In the genomic region with DNA sequence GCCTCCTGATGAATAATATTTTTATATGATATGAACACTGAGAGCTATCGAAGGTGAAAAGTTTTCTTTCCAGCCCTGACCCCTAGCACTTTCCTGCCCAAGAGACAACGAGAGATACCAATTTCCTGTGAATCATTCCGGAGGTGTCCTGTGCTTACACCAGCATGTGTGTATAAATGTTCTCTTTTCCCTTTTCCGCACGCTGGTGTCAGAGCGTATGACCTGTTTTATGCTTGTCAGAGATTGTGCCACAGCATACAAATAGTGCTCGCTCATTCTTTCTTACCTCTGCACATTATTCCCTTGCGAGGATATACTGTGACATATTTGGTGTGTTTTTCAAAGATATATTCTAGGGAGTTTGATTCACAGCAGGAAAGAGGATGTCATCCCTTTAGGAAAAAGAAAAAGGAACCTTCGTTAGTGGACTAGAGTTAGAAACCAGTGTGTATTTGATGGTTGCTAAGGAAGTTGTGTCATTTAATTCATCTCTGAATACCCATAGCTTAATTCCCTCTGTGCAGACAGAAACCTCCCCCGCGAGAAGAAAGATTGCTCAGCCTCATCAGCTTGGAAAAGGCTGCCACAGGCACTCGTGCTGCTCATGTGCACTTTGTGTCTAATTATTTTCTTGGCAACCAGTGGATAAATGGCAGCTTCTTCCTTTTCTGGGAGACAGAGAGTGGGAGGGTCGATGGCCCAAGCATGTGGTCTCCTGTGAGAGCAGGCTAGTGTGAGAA, we compare ENCODE assay signal across 9 cellular contexts. TPM values are rescaled to one million over a fixed set of nuclear protein-coding genes. Genes with fewer than 3 reads are reported as not detected.
DNase-seq lines count a peak whose midpoint lies in the region; ATAC-seq and TF ChIP-seq lines count a peak whose summit lies in the region.
"Had no signal": no experiment of that assay in that cellular context is flagged by ENCODE, and none has a peak within 500 bp of the region (broad histone marks: within the 10 kb centered on the region; RNA-seq: fewer than 3 reads in every experiment).

No MANE protein-coding gene starts in this region.

- H3K4me1 ChIP-seq in SK-N-SH (ENCODE audit: control insufficient read depth in 1 of 2, insufficient read depth in 2 of 2, low read depth in 1 of 2, low read length in 1 of 2), result peaks cover 9 to 45% of the 10 kb centered on the region in 2 experiments; a peak in 3 of 4 replicates
- peaks cover 51% of the 10 kb centered on the region for H3K4me1 ChIP-seq in osteoblast (ENCODE audit: insufficient read depth, low read length)

- H3K4me2 ChIP-seq in SK-N-SH (peak overlapping the region; percentile 34; the same call in 1 of the 2 replicates), osteoblast (ENCODE audit: insufficient read depth, low read length) (peak overlapping the region; percentile 66)

- WGBS in SK-N-SH (ENCODE audit: low lambda C conversion rate), result 39% methylated on average over 13 of the region's 13 CpGs

- H4K20me1 ChIP-seq in SK-N-SH (ENCODE audit: insufficient read depth) (no peaks in the 10 kb centered on the region), osteoblast (ENCODE audit: insufficient read depth, low read length) (no peaks in the 10 kb centered on the region)

- peak overlapping the region; percentile 55; the same call in 1 of the 2 replicates for H3K9ac ChIP-seq in SK-N-SH

- H3K79me2 ChIP-seq in SK-N-SH (ENCODE audit: insufficient read depth) (peaks cover 3% of the 10 kb centered on the region), osteoblast (ENCODE audit: insufficient read depth, low read length) (no peaks in the 10 kb centered on the region)

- no peaks in the 10 kb centered on the region for H3K9me3 ChIP-seq in SK-N-SH
- H3K9me3 ChIP-seq in osteoblast (ENCODE audit: low read depth, low read length), result no peaks in the 10 kb centered on the region

- H3K27ac ChIP-seq in SK-N-SH (ENCODE audit: low read depth in 2 of 2, low read length in 1 of 2) (peak overlapping the region; percentile 61 to 92), osteoblast (ENCODE audit: low read depth, low read length) (peak overlapping the region; percentile 94)
- H3K27ac ChIP-seq: 22Rv1 had no signal

- no peaks in the 10 kb centered on the region for H3K9me2 ChIP-seq in SK-N-SH

- peaks cover 37% of the 10 kb centered on the region for H3F3A ChIP-seq in SK-N-SH (replicated peaks; ENCODE audit: insufficient read depth)

- CTCF ChIA-PET in SK-N-SH (lab: Yijun Ruan, JAX), result interaction anchor here (1.2 to 3.9 kb wide), 2 partner anchors 11 to 13 kb away, joined by 5 to 17 read pairs; no protein-coding TSS in a partner anchor

- no peak for ATAC-seq in GM19351 (IDR thresholded peaks at IDR 0.05; ENCODE audit: unreplicated experiment)

- DNase-seq in DMS 273 (lab: John Stamatoyannopoulos, UW; ENCODE audit: unreplicated experiment) (peak; percentile 45), DMS 273 treated with DMSO at 0.1 percent for 48 hours (lab: John Stamatoyannopoulos, UW) (no peak), SK-N-SH (no peak), fibroblast of pulmonary artery (ENCODE audit: low read depth) (peak; percentile 92), osteoblast (ENCODE audit: insufficient read length, low spot score, missing footprints) (no peak), DMS79 treated with DMSO at 0.1 percent for 48 hours (lab: John Stamatoyannopoulos, UW) (no peak), NCI-H2029 treated with DMSO at 0.1 percent for 48 hours (lab: John Stamatoyannopoulos, UW) (no peak)

- POLR2A ChIA-PET in SK-N-SH (lab: Yijun Ruan, JAX), result interaction anchor here (0.6 to 1.2 kb wide), 2 partner anchors 9 to 12 kb away, joined by 3 read pairs; no protein-coding TSS in a partner anchor

- H2AFZ ChIP-seq in SK-N-SH (ENCODE audit: low read depth) (peak overlapping the region; percentile 38; the same call in 1 of the 2 replicates), osteoblast (ENCODE audit: low read length) (peak overlapping the region; percentile 62)

- TF ChIP-seq CTCF in SK-N-SH (IDR thresholded peaks at IDR 0.05), result no peak
- no peak for TF ChIP-seq CTCF in fibroblast of pulmonary artery (IDR thresholded peaks at IDR 0.05; ENCODE audit: low read length, missing control alignments)
- TF ChIP-seq CTCF in osteoblast (IDR thresholded peaks at IDR 0.05; ENCODE audit: extremely low read depth, low read depth, low read length), result no peak

- H3K36me3 ChIP-seq in SK-N-SH (replicated peaks in 1 of 2; ENCODE audit: control insufficient read depth in 1 of 2, insufficient read depth in 2 of 2, low read length in 1 of 2) (peaks cover 0 to 38% of the 10 kb centered on the region in 2 experiments), osteoblast (ENCODE audit: insufficient read depth, low read length) (peaks cover 12% of the 10 kb centered on the region)

- H3K4me3 ChIP-seq in SK-N-SH (ENCODE audit: low read depth in 2 of 2, low read length in 1 of 2) (no peak overlapping the region), fibroblast of pulmonary artery (replicated peaks; ENCODE audit: low read depth, low read length) (peak overlapping the region; percentile 3), osteoblast (ENCODE audit: insufficient read depth, low read length) (peak overlapping the region; percentile 15)

- TF ChIP-seq RAD21 in SK-N-SH (IDR thresholded peaks at IDR 0.05; ENCODE audit: low read length), result no peak

- TF ChIP-seq EP300 in SK-N-SH (IDR thresholded peaks at IDR 0.05; ENCODE audit: borderline replicate concordance in 1 of 2, low read depth in 1 of 2, low read length in 1 of 2), result no peak

- H3K27me3 ChIP-seq in SK-N-SH (ENCODE audit: insufficient read depth) (no peaks in the 10 kb centered on the region), osteoblast (ENCODE audit: insufficient read depth, low read length) (no peaks in the 10 kb centered on the region)

TF ChIP-seq in SK-N-SH, 30 proteins besides CTCF, POLR2A, EP300 and RAD21:
- TF ChIP-seq YY1 (IDR thresholded peaks at IDR 0.05; ENCODE audit: low read depth) (no peak), RXRA (IDR thresholded peaks at IDR 0.05; ENCODE audit: borderline replicate concordance, low read depth) (no peak), TCF12 (IDR thresholded peaks at IDR 0.05) (no peak), CHD2 (IDR thresholded peaks at IDR 0.05; ENCODE audit: low read length, partially characterized antibody) (no peak), EZH2phosphoT487 (IDR thresholded peaks at IDR 0.05; ENCODE audit: borderline replicate concordance, low read depth) (no peak), FOXJ3 (CRISPR knock-in tag; IDR thresholded peaks at IDR 0.05) (no peak), MXI1 (IDR thresholded peaks at IDR 0.05; ENCODE audit: low read depth, low read length) (peak; percentile 53; the same call in 1 of the 2 replicates)
- TF ChIP-seq, protein P1, sequence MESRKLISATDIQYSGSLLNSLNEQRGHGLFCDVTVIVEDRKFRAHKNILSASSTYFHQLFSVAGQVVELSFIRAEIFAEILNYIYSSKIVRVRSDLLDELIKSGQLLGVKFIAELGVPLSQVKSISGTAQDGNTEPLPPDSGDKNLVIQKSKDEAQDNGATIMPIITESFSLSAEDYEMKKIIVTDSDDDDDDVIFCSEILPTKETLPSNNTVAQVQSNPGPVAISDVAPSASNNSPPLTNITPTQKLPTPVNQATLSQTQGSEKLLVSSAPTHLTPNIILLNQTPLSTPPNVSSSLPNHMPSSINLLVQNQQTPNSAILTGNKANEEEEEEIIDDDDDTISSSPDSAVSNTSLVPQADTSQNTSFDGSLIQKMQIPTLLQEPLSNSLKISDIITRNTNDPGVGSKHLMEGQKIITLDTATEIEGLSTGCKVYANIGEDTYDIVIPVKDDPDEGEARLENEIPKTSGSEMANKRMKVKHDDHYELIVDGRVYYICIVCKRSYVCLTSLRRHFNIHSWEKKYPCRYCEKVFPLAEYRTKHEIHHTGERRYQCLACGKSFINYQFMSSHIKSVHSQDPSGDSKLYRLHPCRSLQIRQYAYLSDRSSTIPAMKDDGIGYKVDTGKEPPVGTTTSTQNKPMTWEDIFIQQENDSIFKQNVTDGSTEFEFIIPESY (IDR thresholded peaks at IDR 0.05; ENCODE audit: borderline replicate concordance, low read depth), result no peak

RNA-seq across cellular contexts. Expression of gene CCIN, which starts 14.8 kb away (rescaled TPM):
- 0.44 and 0.54 TPM in 2 replicates for polyA plus RNA-seq in SK-N-SH (2012; rRNA removed)
- 0.15 and 0.35 TPM in 2 replicates for polyA plus RNA-seq in SK-N-SH (2012; cell fraction: cytosol; rRNA removed)
- polyA plus RNA-seq in SK-N-SH (2012; cell fraction: nucleus; rRNA removed), result 0.93 and 0.95 TPM in 2 replicates
- total RNA-seq in osteoblast, result 1.2 and 2.2 TPM in 2 replicates

RNA-seq across cellular contexts. Expression of gene GLIPR2, which starts 17.9 kb away (rescaled TPM):
- polyA plus RNA-seq in SK-N-SH (2012; rRNA removed), result 38.3 and 40.1 TPM in 2 replicates
- 38.4 and 43.1 TPM in 2 replicates for polyA plus RNA-seq in SK-N-SH (2012; cell fraction: cytosol; rRNA removed)
- polyA plus RNA-seq in SK-N-SH (2012; cell fraction: nucleus; rRNA removed), result 25.0 and 25.4 TPM in 2 replicates
- 33.3 and 38.4 TPM in 2 replicates for total RNA-seq in osteoblast

RNA-seq across cellular contexts. Expression of gene CLTA, which starts 36.3 kb away (rescaled TPM):
- polyA plus RNA-seq in SK-N-SH (2012; rRNA removed), result 222 and 260 TPM in 2 replicates
- 329 and 395 TPM in 2 replicates for polyA plus RNA-seq in SK-N-SH (2012; cell fraction: cytosol; rRNA removed)
- 119 and 142 TPM in 2 replicates for polyA plus RNA-seq in SK-N-SH (2012; cell fraction: nucleus; rRNA removed)
- total RNA-seq in osteoblast, result 253 and 262 TPM in 2 replicates

Comparison
In these comparisons a context has a peak if more than half of its experiments do, and no peak if none do; other contexts are left out.
1. DNase-seq: peak in DMS 273 (single experiment) and fibroblast of pulmonary artery (single experiment); none in DMS 273 treated with DMSO at 0.1 percent for 48 hours (single experiment), SK-N-SH (single experiment), osteoblast (single experiment), DMS79 treated with DMSO at 0.1 percent for 48 hours (single experiment) and NCI-H2029 treated with DMSO at 0.1 percent for 48 hours (single experiment).
2. H3K4me3 ChIP-seq: peak in fibroblast of pulmonary artery (single experiment) and osteoblast (single experiment); none in SK-N-SH (0 of 2).